Comparison of ENCODE assay signal across 9 cellular contexts in the genomic region with DNA sequence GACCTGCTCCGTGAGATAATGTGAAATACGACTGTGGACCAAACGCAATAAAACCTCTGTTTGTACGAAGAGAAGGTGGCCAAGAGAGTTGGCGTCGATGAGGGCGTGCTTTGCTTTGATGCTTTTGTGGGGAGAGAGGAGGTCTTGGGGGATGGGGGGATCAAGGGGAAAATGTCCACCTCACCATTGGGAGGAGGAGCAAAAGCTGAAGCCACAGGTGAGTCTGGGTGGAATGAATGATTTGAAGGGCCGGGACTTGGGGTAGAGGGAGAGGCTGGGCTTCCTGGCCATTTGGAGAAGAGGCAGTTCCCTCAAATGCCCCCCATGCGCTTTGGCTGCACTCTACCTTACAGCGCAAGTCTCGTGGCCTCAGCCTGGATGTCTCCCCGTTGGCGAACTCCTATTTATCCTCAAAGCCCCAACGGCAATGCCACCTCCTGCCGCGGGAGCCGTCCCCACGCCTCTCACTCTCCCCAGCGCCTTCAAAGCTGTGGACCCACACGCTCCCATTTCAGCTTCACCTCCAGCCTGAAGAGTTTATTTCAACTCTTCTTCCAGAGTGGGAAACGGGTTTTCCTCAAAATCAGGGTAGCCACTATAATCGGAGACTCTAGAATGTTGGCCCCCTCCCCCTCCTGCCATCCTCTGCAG. TPM values are rescaled to one million over a fixed set of nuclear protein-coding genes. Genes with fewer than 3 reads are reported as not detected.
DNase-seq lines count a peak whose midpoint lies in the region; ATAC-seq and TF ChIP-seq lines count a peak whose summit lies in the region.
"Had no signal": no experiment of that assay in that cellular context is flagged by ENCODE, and none has a peak within 500 bp of the region (broad histone marks: within the 10 kb centered on the region; RNA-seq: fewer than 3 reads in every experiment).

No MANE protein-coding gene starts in this region.

- peak overlapping the region; percentile 70 for H3K4me3 ChIP-seq in fibroblast of pulmonary artery (replicated peaks; ENCODE audit: low read depth, low read length)

- peak overlapping the region; percentile 86 for H3K4me3 Mint-ChIP-seq in activated CD4-positive, alpha-beta T cell treated with anti-CD3 and anti-CD28 coated beads for 36 hours
- H3K4me3 Mint-ChIP-seq in stimulated activated memory B cell treated with anti-CD40 and anti-IgM and Interleukin-4, amounts not matched to agents 10 μg/mL and 1 μg/mL and 100 μg/mL, for 72 hours: peak overlapping the region; percentile 91

- H3K9me3 Mint-ChIP-seq in activated CD4-positive, alpha-beta T cell treated with anti-CD3 and anti-CD28 coated beads for 36 hours (ENCODE audit: low read depth): no peaks in the 10 kb centered on the region
- H3K9me3 Mint-ChIP-seq in stimulated activated memory B cell treated with anti-CD40 and anti-IgM and Interleukin-4, amounts not matched to agents 10 μg/mL and 1 μg/mL and 100 μg/mL, for 72 hours: no peaks in the 10 kb centered on the region

- ATAC-seq in activated CD4-positive, alpha-beta T cell treated with anti-CD3 and anti-CD28 coated beads for 36 hours: no peak
- no peak for ATAC-seq in stimulated activated memory B cell treated with anti-CD40 and anti-IgM and Interleukin-4, amounts not matched to agents 10 μg/mL and 1 μg/mL and 100 μg/mL, for 72 hours

- H3K4me1 Mint-ChIP-seq in activated CD4-positive, alpha-beta T cell treated with anti-CD3 and anti-CD28 coated beads for 36 hours: peaks cover 34% of the 10 kb centered on the region
- H3K4me1 Mint-ChIP-seq in stimulated activated memory B cell treated with anti-CD40 and anti-IgM and Interleukin-4, amounts not matched to agents 10 μg/mL and 1 μg/mL and 100 μg/mL, for 72 hours: peaks cover 66% of the 10 kb centered on the region

- DNase-seq in activated CD4-positive, alpha-beta T cell treated with anti-CD3 and anti-CD28 coated beads for 36 hours: no peak
- DNase-seq in activated CD4-positive, alpha-beta T cell treated with anti-CD3 and anti-CD28 coated beads, Interleukin-2, amount 50 U/mL, for 48 hours: no peak
- DNase-seq in SW480 (ENCODE audit: low spot score): peak; percentile 28
- no peak for DNase-seq in fibroblast of pulmonary artery (ENCODE audit: low read depth)
- DNase-seq in GDM1 (lab: John Stamatoyannopoulos, UW): no peak
- DNase-seq in NCI-H2107 (lab: John Stamatoyannopoulos, UW): no peak
- DNase-seq in stimulated activated CD4-positive, alpha-beta T cell treated with anti-CD3 and anti-CD28 coated beads, Interleukin-4, amount 100 ng/mL, for 4 hours: no peak

- H3K36me3 Mint-ChIP-seq in activated CD4-positive, alpha-beta T cell treated with anti-CD3 and anti-CD28 coated beads for 36 hours (ENCODE audit: low read depth): peaks cover 26% of the 10 kb centered on the region
- H3K36me3 Mint-ChIP-seq in stimulated activated memory B cell treated with anti-CD40 and anti-IgM and Interleukin-4, amounts not matched to agents 10 μg/mL and 1 μg/mL and 100 μg/mL, for 72 hours: peaks cover 51% of the 10 kb centered on the region

- intact Hi-C loops in activated CD4-positive, alpha-beta T cell treated with anti-CD3 and anti-CD28 coated beads for 36 hours (cut with DNase I, micrococcal nuclease): no loop called here

- CTCF ChIA-PET in activated CD4-positive, alpha-beta T cell treated with anti-CD3 and anti-CD28 coated beads for 36 hours (lab: Charles Lee): interaction anchor here (0.7 to 1.7 kb wide), 7 partner anchors 8 to 486 kb away, joined by 3 to 7 read pairs (median 3); no protein-coding TSS in a partner anchor

- TF ChIP-seq CTCF in fibroblast of pulmonary artery (IDR thresholded peaks at IDR 0.05; ENCODE audit: low read length, missing control alignments): no peak

- no peaks in the 10 kb centered on the region for H3K27me3 Mint-ChIP-seq in activated CD4-positive, alpha-beta T cell treated with anti-CD3 and anti-CD28 coated beads for 36 hours
- H3K27me3 Mint-ChIP-seq in stimulated activated memory B cell treated with anti-CD40 and anti-IgM and Interleukin-4, amounts not matched to agents 10 μg/mL and 1 μg/mL and 100 μg/mL, for 72 hours: no peaks in the 10 kb centered on the region

- POLR2A ChIA-PET in activated CD4-positive, alpha-beta T cell treated with anti-CD3 and anti-CD28 coated beads for 36 hours (lab: Charles Lee): interaction anchor here (0.6 to 1.1 kb wide), 6 partner anchors 10 to 684 kb away, joined by 3 to 4 read pairs (median 4); a partner anchor contains a TSS

- H3K27ac Mint-ChIP-seq in activated CD4-positive, alpha-beta T cell treated with anti-CD3 and anti-CD28 coated beads for 36 hours: peak overlapping the region; percentile 74
- peak overlapping the region; percentile 96 for H3K27ac Mint-ChIP-seq in stimulated activated memory B cell treated with anti-CD40 and anti-IgM and Interleukin-4, amounts not matched to agents 10 μg/mL and 1 μg/mL and 100 μg/mL, for 72 hours

RNA-seq across cellular contexts. Expression of a gene that starts 0.8 kb away (rescaled TPM):
- 10 to 100 TPM; 14.4 to 16.9 TPM for total RNA-seq in activated CD4-positive, alpha-beta T cell treated with anti-CD3 and anti-CD28 coated beads for 36 hours

RNA-seq across cellular contexts. Expression of a gene that starts 12.7 kb away (rescaled TPM):
- 100 to 1,000 TPM; 108 to 130 TPM for total RNA-seq in activated CD4-positive, alpha-beta T cell treated with anti-CD3 and anti-CD28 coated beads for 36 hours

RNA-seq across cellular contexts. Expression of a gene that starts 17.8 kb away (rescaled TPM):
- total RNA-seq in activated CD4-positive, alpha-beta T cell treated with anti-CD3 and anti-CD28 coated beads for 36 hours: not detected
- total RNA-seq: dermis microvascular lymphatic vessel endothelial cell had no signal

RNA-seq across cellular contexts. Expression of a gene that starts 18.2 kb away (rescaled TPM):
- 100 to 1,000 TPM; 106 to 128 TPM for total RNA-seq in activated CD4-positive, alpha-beta T cell treated with anti-CD3 and anti-CD28 coated beads for 36 hours

RNA-seq across cellular contexts. Expression of a gene that starts 27.8 kb away (rescaled TPM):
- total RNA-seq in activated CD4-positive, alpha-beta T cell treated with anti-CD3 and anti-CD28 coated beads for 36 hours: 100 to 1,000 TPM; 107 to 137 TPM
